Comparison of ENCODE assay signal across 12 cellular contexts in genomic region chr6:50610562-50610961, GRCh38.
A peak's percentile ranks its signal among the peaks of the same experiment; 100 is the strongest.
DNase-seq lines count a peak whose midpoint lies in the region; ATAC-seq, FAIRE-seq and TF ChIP-seq lines count a peak whose summit lies in the region.
"Had no signal": no experiment of that assay in that cellular context is flagged by ENCODE, and none has a peak within 500 bp of the region (broad histone marks: within the 10 kb centered on the region; RNA-seq: fewer than 3 reads in every experiment).

No MANE protein-coding gene starts in this region.

- H3K9me3 Mint-ChIP-seq in progenitor cell of endocrine pancreas (ENCODE audit: low read depth): no peaks in the 10 kb centered on the region

- H3K4me3 ChIP-seq in Loucy (ENCODE audit: low read length, poor library complexity, severe bottlenecking): no peak overlapping the region
- H3K4me3 ChIP-seq in bronchial epithelial cell (ENCODE audit: low read depth, low read length): no peak overlapping the region
- no peak overlapping the region for H3K4me3 ChIP-seq in transverse colon
- H3K4me3 ChIP-seq: cardiac muscle cell, left lung had no signal

- peak; percentile 17 for FAIRE-seq in G401.6 (lab: Jason Lieb, UNC)
- no peak for FAIRE-seq in bronchial epithelial cell (lab: Jason Lieb, UNC)

- no peaks in the 10 kb centered on the region for H4K20me1 ChIP-seq in Loucy (ENCODE audit: insufficient read depth, low read length, poor library complexity, severe bottlenecking)

- H3K27me3 Mint-ChIP-seq in progenitor cell of endocrine pancreas: no peaks in the 10 kb centered on the region
- H3K27me3 Mint-ChIP-seq: activated naive CD8-positive, alpha-beta T cell had no signal

- H3K9me2 ChIP-seq in Loucy (replicated peaks; ENCODE audit: low read depth, low read length): no peaks in the 10 kb centered on the region

- H3K9ac ChIP-seq in Loucy (ENCODE audit: low read depth, low read length, poor library complexity, severe bottlenecking): no peak overlapping the region

- no peaks in the 10 kb centered on the region for H3K79me2 ChIP-seq in Loucy (ENCODE audit: insufficient read depth, low read length)

- no peaks in the 10 kb centered on the region for H3K36me3 Mint-ChIP-seq in progenitor cell of endocrine pancreas (ENCODE audit: insufficient read depth)
- H3K36me3 Mint-ChIP-seq: activated naive CD8-positive, alpha-beta T cell had no signal

- in situ Hi-C loops in transverse colon (cut with MboI; ENCODE audit: low pct_ligation_motif_present in 1 of 4, low pct_unique_long_range_greater_than_20kb in 1 of 4, low sequenced_read_pairs in 3 of 4): loop anchor here in 1 of 4 donors (25.0 kb wide), 1 partner anchor 473 kb away; no protein-coding TSS in a partner anchor

- no peak overlapping the region for H3K27ac ChIP-seq in transverse colon
- H3K27ac ChIP-seq: cardiac muscle cell, left lung had no signal

- TF ChIP-seq POLR2A in transverse colon (IDR thresholded peaks at IDR 0.05): no peak

- H2AFZ ChIP-seq in Loucy (ENCODE audit: low read length): no peak overlapping the region

- TF ChIP-seq EP300 in transverse colon (IDR thresholded peaks at IDR 0.05; ENCODE audit: low read depth): no peak

- peak; percentile 43 for TF ChIP-seq CTCF in Loucy (conservative IDR thresholded peaks at IDR 0.05; ENCODE audit: low read length)
- peak; percentile 6 for TF ChIP-seq CTCF in bronchial epithelial cell (IDR thresholded peaks at IDR 0.05; ENCODE audit: insufficient read depth, low read length, severe bottlenecking)
- TF ChIP-seq CTCF in progenitor cell of endocrine pancreas (IDR thresholded peaks at IDR 0.05; ENCODE audit: unreplicated experiment): peak; percentile 26
- TF ChIP-seq CTCF in transverse colon (IDR thresholded peaks at IDR 0.05): no peak

- no peak for ATAC-seq in GM21529 (IDR thresholded peaks at IDR 0.05; ENCODE audit: unreplicated experiment)
- ATAC-seq: left lung had no signal

- H3F3A ChIP-seq in Loucy (ENCODE audit: low read depth): no peaks in the 10 kb centered on the region

- H3K9me3 ChIP-seq in Loucy (ENCODE audit: insufficient read depth, low read depth, low read length): no peaks in the 10 kb centered on the region
- no peaks in the 10 kb centered on the region for H3K9me3 ChIP-seq in transverse colon
- H3K9me3 ChIP-seq: left lung had no signal

- WGBS in transverse colon (ENCODE audit: low coverage in 1 of 2), 2 donors: 58 to 64% methylated on average over 2 of the region's 2 CpGs

- H3K36me3 ChIP-seq in Loucy (ENCODE audit: insufficient read depth, low read length) (no peaks in the 10 kb centered on the region), bronchial epithelial cell (ENCODE audit: control insufficient read depth, insufficient read depth, low read length) (no peaks in the 10 kb centered on the region), transverse colon (no peaks in the 10 kb centered on the region)
- H3K36me3 ChIP-seq: cardiac muscle cell, left lung had no signal

- H3K27me3 ChIP-seq in Loucy (ENCODE audit: insufficient read depth, low read length, poor library complexity, severe bottlenecking) (no peaks in the 10 kb centered on the region), bronchial epithelial cell (ENCODE audit: control insufficient read depth, insufficient read depth, low read length) (no peaks in the 10 kb centered on the region), transverse colon (no peaks in the 10 kb centered on the region)
- H3K27me3 ChIP-seq: cardiac muscle cell, left lung had no signal

- H3K4me3 Mint-ChIP-seq in progenitor cell of endocrine pancreas (ENCODE audit: low read depth): no peak overlapping the region
- H3K4me3 Mint-ChIP-seq: activated naive CD8-positive, alpha-beta T cell had no signal

- DNase-seq in bronchial epithelial cell (ENCODE audit: low read depth): peak; percentile 29
- no peak for DNase-seq in progenitor cell of endocrine pancreas (ENCODE audit: low spot score, unreplicated experiment)
- DNase-seq in kidney tubule cell (ENCODE audit: low spot score): no peak
- no peak for DNase-seq in transverse colon
- DNase-seq: activated CD4-positive, CD25-positive, alpha-beta regulatory T cell; left lung; NCI-H1930 had no signal

- intact Hi-C loops in transverse colon (cut with DNase I; ENCODE audit: low total_unique reads): no loop called here

- H3K27ac Mint-ChIP-seq in progenitor cell of endocrine pancreas: no peak overlapping the region
- H3K27ac Mint-ChIP-seq: activated naive CD8-positive, alpha-beta T cell had no signal

- H3K4me1 ChIP-seq in Loucy (ENCODE audit: insufficient read depth, low read length, poor library complexity, severe bottlenecking) (no peaks in the 10 kb centered on the region), transverse colon (no peaks in the 10 kb centered on the region)
- H3K4me1 ChIP-seq: left lung had no signal

- H3K4me1 Mint-ChIP-seq in progenitor cell of endocrine pancreas (ENCODE audit: low read depth): no peaks in the 10 kb centered on the region

- no peak overlapping the region for H3K4me2 ChIP-seq in Loucy (ENCODE audit: low read depth, low read length, poor library complexity, severe bottlenecking)

Comparison
In these comparisons a context has a peak if more than half of its experiments do, and no peak if none do; other contexts are left out.
1. CTCF ChIP-seq: peak in Loucy (single experiment), bronchial epithelial cell (single experiment) and progenitor cell of endocrine pancreas (single experiment); none in transverse colon (0 of 5).